In genomic region chr6:131036143-131036542, GRCh38 we compare ENCODE assay signal across 20 cellular contexts. TPM values are rescaled to one million over a fixed set of nuclear protein-coding genes. Genes with fewer than 3 reads are reported as not detected.
DNase-seq lines count a peak whose midpoint lies in the region; ATAC-seq, FAIRE-seq and TF ChIP-seq lines count a peak whose summit lies in the region.
"Had no signal": no experiment of that assay in that cellular context is flagged by ENCODE, and none has a peak within 500 bp of the region (broad histone marks: within the 10 kb centered on the region; RNA-seq: fewer than 3 reads in every experiment).

No MANE protein-coding gene starts in this region.

- H3K4me2 ChIP-seq in HepG2 (ENCODE audit: low read depth, low read length): no peak overlapping the region
- H3K4me2 ChIP-seq: A549; BLaER1 treated with 17β-estradiol and CSF1 and Interleukin-3, amounts not matched to agents 10 nM and 100 nM had no signal

- intact Hi-C loops in HepG2 (cut with micrococcal nuclease; ENCODE audit: unreplicated experiment): no loop called here
- intact Hi-C loops in right lobe of liver (cut with DNase I): no loop called here
- intact Hi-C loops in colonic mucosa (cut with DNase I): no loop called here
- intact Hi-C loops in mucosa of descending colon (cut with DNase I, micrococcal nuclease): no loop called here
- intact Hi-C loops in heart right ventricle (cut with DNase I): no loop called here

- no peak for FAIRE-seq in HepG2 (lab: Jason Lieb, UNC)
- FAIRE-seq: A549, G401.6, GM12891 had no signal

- H3K9ac ChIP-seq in HepG2 (ENCODE audit: insufficient read depth, low read depth, low read length) (no peak overlapping the region), colonic mucosa (ENCODE audit: low read depth in 2 of 2, low read length in 2 of 2) (no peak overlapping the region)
- H3K9ac ChIP-seq: BLaER1 treated with 17β-estradiol and CSF1 and Interleukin-3, amounts not matched to agents 10 nM and 100 nM had no signal

- WGBS in HepG2 (ENCODE audit: low lambda C conversion rate): 90% methylated on average over 3 of the region's 3 CpGs
- 83% methylated on average over 3 of the region's 3 CpGs for WGBS in right lobe of liver (ENCODE audit: insufficient coverage, low coverage, low lambda C conversion rate, missing lambda C conversion rate)
- 91 to 96% methylated on average over 3 of the region's 3 CpGs for WGBS in heart right ventricle, 2 donors

- H4K20me1 ChIP-seq in HepG2 (ENCODE audit: insufficient read depth, low read length): no peaks in the 10 kb centered on the region
- H4K20me1 ChIP-seq: BLaER1 treated with 17β-estradiol and CSF1 and Interleukin-3, amounts not matched to agents 10 nM and 100 nM had no signal

- H3K27me3 ChIP-seq in HepG2 (ENCODE audit: control insufficient read depth in 1 of 2, insufficient read depth in 2 of 2, low read length in 2 of 2) (no peaks in the 10 kb centered on the region), right lobe of liver (no peaks in the 10 kb centered on the region), colonic mucosa (no peaks in the 10 kb centered on the region), heart right ventricle (no peaks in the 10 kb centered on the region)
- H3K27me3 ChIP-seq: BLaER1 treated with 17β-estradiol and CSF1 and Interleukin-3, amounts not matched to agents 10 nM and 100 nM had no signal

- H3K36me3 ChIP-seq in HepG2 (replicated peaks in 1 of 2; ENCODE audit: control insufficient read depth in 1 of 2, insufficient read depth in 2 of 2, low read length in 2 of 2) (no peaks in the 10 kb centered on the region), right lobe of liver (no peaks in the 10 kb centered on the region), colonic mucosa (no peaks in the 10 kb centered on the region), mucosa of descending colon (ENCODE audit: low read depth) (no peaks in the 10 kb centered on the region), heart right ventricle (no peaks in the 10 kb centered on the region)

- no peaks in the 10 kb centered on the region for H3K9me3 ChIP-seq in HepG2 (ENCODE audit: low read length)
- H3K9me3 ChIP-seq in right lobe of liver: no peaks in the 10 kb centered on the region
- no peaks in the 10 kb centered on the region for H3K9me3 ChIP-seq in colonic mucosa
- H3K9me3 ChIP-seq in mucosa of descending colon: no peaks in the 10 kb centered on the region
- H3K9me3 ChIP-seq in heart right ventricle: no peaks in the 10 kb centered on the region
- H3K9me3 ChIP-seq: A549, Caco-2 had no signal

- BruUV-seq in HepG2 (replicated peaks; lab: Mats Ljungman, UMichigan): no TSS peak

- H3K79me2 ChIP-seq in HepG2 (ENCODE audit: insufficient read depth, low read length): peaks cover 97% of the 10 kb centered on the region

- no peak overlapping the region for H2AFZ ChIP-seq in HepG2 (ENCODE audit: low read length)

- H3K4me1 ChIP-seq in HepG2 (ENCODE audit: insufficient read depth, low read length): peaks cover 91% of the 10 kb centered on the region
- peaks cover 0 to 9% (median 0%) of the 10 kb centered on the region in 4 donors for H3K4me1 ChIP-seq in right lobe of liver
- no peaks in the 10 kb centered on the region for H3K4me1 ChIP-seq in colonic mucosa
- peaks cover 3% of the 10 kb centered on the region for H3K4me1 ChIP-seq in mucosa of descending colon (ENCODE audit: low read depth)
- peaks cover 0 to 25% (median 10%) of the 10 kb centered on the region in 9 donors for H3K4me1 ChIP-seq in heart right ventricle
- H3K4me1 ChIP-seq: BLaER1 treated with 17β-estradiol and CSF1 and Interleukin-3, amounts not matched to agents 10 nM and 100 nM had no signal

- POLR2A ChIA-PET in HepG2 (lab: Yijun Ruan, JAX): no interaction called here

- TF ChIP-seq RAD21 in HepG2 (CRISPR knock-in tag; IDR thresholded peaks at IDR 0.05): no peak

- no peak overlapping the region for H3K4me3 ChIP-seq in HepG2 (replicated peaks in 1 of 3; ENCODE audit: insufficient read depth in 1 of 3, low read depth in 2 of 3, low read length in 3 of 3)
- H3K4me3 ChIP-seq in right lobe of liver: no peak overlapping the region
- no peak overlapping the region for H3K4me3 ChIP-seq in colonic mucosa
- H3K4me3 ChIP-seq in mucosa of descending colon: no peak overlapping the region
- H3K4me3 ChIP-seq in heart right ventricle: no peak overlapping the region
- H3K4me3 ChIP-seq: A549; BLaER1 treated with 17β-estradiol and CSF1 and Interleukin-3, amounts not matched to agents 10 nM and 100 nM had no signal

- no peak for DNase-seq in HepG2 (ENCODE audit: low spot score)
- no peak for DNase-seq in right lobe of liver
- DNase-seq in colonic mucosa: no peak
- no peak for DNase-seq in mucosa of descending colon
- no peak for DNase-seq in HuH-7.5 (ENCODE audit: low spot score)
- no peak for DNase-seq in NCI-H446 (lab: John Stamatoyannopoulos, UW)
- DNase-seq in heart right ventricle: no peak
- DNase-seq: AML-193; Caco-2; Calu3; CD4-positive, alpha-beta T cell; CD8-positive, alpha-beta T cell; DMS79 treated with DMSO at 0.1 percent for 48 hours; GF-D8 had no signal

- no peak for TF ChIP-seq POLR2A in HepG2 (IDR thresholded peaks at IDR 0.05; ENCODE audit: insufficient read depth in 1 of 2, low read depth in 2 of 2, low read length in 2 of 2)
- TF ChIP-seq POLR2A in right lobe of liver (IDR thresholded peaks at IDR 0.05): no peak

- no peak for TF ChIP-seq EP300 in HepG2 (IDR thresholded peaks at IDR 0.05; ENCODE audit: low read depth in 2 of 2, low read length in 2 of 2)
- TF ChIP-seq EP300 in HepG2 (CRISPR knock-in tag; IDR thresholded peaks at IDR 0.05; ENCODE audit: borderline replicate concordance): no peak

- TF ChIP-seq CTCF in HepG2 (CRISPR knock-in tag; IDR thresholded peaks at IDR 0.05) (no peak), right lobe of liver (IDR thresholded peaks at IDR 0.05) (no peak), colonic mucosa (IDR thresholded peaks at IDR 0.05) (no peak), mucosa of descending colon (IDR thresholded peaks at IDR 0.05) (no peak), heart right ventricle (IDR thresholded peaks at IDR 0.05) (no peak)

- in situ Hi-C loops in HepG2 (cut with HindIII; ENCODE audit: extremely low pct_ligation_motif_present, low pct_unique_long_range_greater_than_20kb): no loop called here

- H3K27ac ChIP-seq in HepG2 (ENCODE audit: extremely low read length, insufficient read depth, low read length) (peak overlapping the region; percentile 28), right lobe of liver (no peak overlapping the region), colonic mucosa (peak overlapping the region; percentile 38), heart right ventricle (no peak overlapping the region)
- H3K27ac ChIP-seq: 22Rv1; A549; BLaER1 treated with 17β-estradiol and CSF1 and Interleukin-3, amounts not matched to agents 10 nM and 100 nM; C4-2B had no signal

- no peak for ATAC-seq in HepG2
- ATAC-seq in right lobe of liver: no peak
- peak; percentile 88 for ATAC-seq in mucosa of descending colon
- no peak for ATAC-seq in heart right ventricle
- ATAC-seq: A549; CD8-positive, alpha-beta T cell had no signal

- CTCF ChIA-PET in HepG2 (lab: Yijun Ruan, JAX; ENCODE audit: low intra/inter-chr PET ratio, low total read pairs): no interaction called here

TF ChIP-seq in HepG2, 621 proteins besides CTCF, POLR2A, EP300 and RAD21 (continues in another document):
- no peak for TF ChIP-seq SOX6 (IDR thresholded peaks at IDR 0.05)
- no peak for TF ChIP-seq SOX6 (CRISPR knock-in tag; IDR thresholded peaks at IDR 0.05)
- no peak for TF ChIP-seq ZNF737 (CRISPR knock-in tag; IDR thresholded peaks at IDR 0.05; ENCODE audit: borderline replicate concordance)

RNA-seq across cellular contexts. Expression of gene EPB41L2, which starts 26.9 kb away (rescaled TPM):
- total RNA-seq in HepG2 (2016; rRNA removed; fragmentation: Illumina TruSeq; extraction: Trizol) (41.7 and 42.1 TPM in 2 replicates), right lobe of liver (10 to 100 TPM; 15.3 to 38.5 (median 24.6) TPM), colonic mucosa (100 to 1,000 TPM; 106 to 113 TPM), mucosa of descending colon (100 to 1,000 TPM in 1 of 3 donors, 10 to 100 TPM in 2; 80.1 to 148 (median 93.0) TPM), heart right ventricle (10 to 100 TPM; 46.1 to 98.6 (median 55.7) TPM)
- 48.7 and 70.3 TPM in 2 replicates for total RNA-seq in HepG2 (2016; cell fraction: cytosol; rRNA removed; fragmentation: Illumina TruSeq; extraction: Trizol; ENCODE audit: low read depth)
- total RNA-seq in HepG2 (2016; cell fraction: insoluble cytoplasmic fraction; rRNA removed; fragmentation: Illumina TruSeq; extraction: Trizol): 33.1 and 37.6 TPM in 2 replicates
- total RNA-seq in HepG2 (2016; cell fraction: membrane; rRNA removed; fragmentation: Illumina TruSeq; extraction: Trizol): 32.9 and 42.5 TPM in 2 replicates
- 115 and 119 TPM in 2 replicates for total RNA-seq in HepG2 (2016; cell fraction: nucleus; rRNA removed; fragmentation: Illumina TruSeq; extraction: Trizol)
- polyA plus RNA-seq in HepG2 (2011; rRNA removed) (45.3 and 56.4 TPM in 2 replicates), heart right ventricle (10 to 100 TPM; 18.0 to 54.8 TPM)
- 22.0 and 26.4 TPM in 2 replicates for polyA plus RNA-seq in HepG2 (2011; cell fraction: cytosol; rRNA removed)
- 128 and 148 TPM in 2 replicates for polyA plus RNA-seq in HepG2 (2011; cell fraction: nucleus; rRNA removed)
- 47.5 and 129 TPM in 2 replicates for polyA plus RNA-seq in HepG2 (2012)
- polyA plus RNA-seq in HepG2 (2016; cell fraction: cytosol; fragmentation: Illumina TruSeq; extraction: Trizol; ENCODE audit: low read depth): 2.9 and 4.0 TPM in 2 replicates
- 44.9 and 50.4 TPM in 2 replicates for polyA plus RNA-seq in HepG2 (2016; cell fraction: insoluble cytoplasmic fraction; fragmentation: Illumina TruSeq; extraction: Trizol; ENCODE audit: low read depth)
- 8.4 and 9.3 TPM in 2 replicates for polyA plus RNA-seq in HepG2 (2016; cell fraction: membrane; fragmentation: Illumina TruSeq; extraction: Trizol; ENCODE audit: low read depth)
- polyA plus RNA-seq in HepG2 (2016; cell fraction: nucleus; fragmentation: Illumina TruSeq; extraction: Trizol; ENCODE audit: insufficient read depth, low read depth): 138 and 156 TPM in 2 replicates
- 45.6 and 215 TPM in 2 replicates for polyA minus RNA-seq in HepG2 (2011; rRNA and poly(A)+ RNA removed; ENCODE audit: low replicate concordance)
- polyA minus RNA-seq in HepG2 (2011; cell fraction: cytosol; rRNA and poly(A)+ RNA removed): 50.0 and 50.3 TPM in 2 replicates
- polyA minus RNA-seq in HepG2 (2011; cell fraction: nucleus; rRNA and poly(A)+ RNA removed): 287 and 403 TPM in 2 replicates

Comparison
In these comparisons a context has a peak if more than half of its experiments do, and no peak if none do; other contexts are left out.
1. H3K27ac ChIP-seq: peak in HepG2 (single experiment) and colonic mucosa (single experiment); none in right lobe of liver (0 of 3) and heart right ventricle (0 of 10).